9 cellular contexts compared by ENCODE assay signal in the genomic region with DNA sequence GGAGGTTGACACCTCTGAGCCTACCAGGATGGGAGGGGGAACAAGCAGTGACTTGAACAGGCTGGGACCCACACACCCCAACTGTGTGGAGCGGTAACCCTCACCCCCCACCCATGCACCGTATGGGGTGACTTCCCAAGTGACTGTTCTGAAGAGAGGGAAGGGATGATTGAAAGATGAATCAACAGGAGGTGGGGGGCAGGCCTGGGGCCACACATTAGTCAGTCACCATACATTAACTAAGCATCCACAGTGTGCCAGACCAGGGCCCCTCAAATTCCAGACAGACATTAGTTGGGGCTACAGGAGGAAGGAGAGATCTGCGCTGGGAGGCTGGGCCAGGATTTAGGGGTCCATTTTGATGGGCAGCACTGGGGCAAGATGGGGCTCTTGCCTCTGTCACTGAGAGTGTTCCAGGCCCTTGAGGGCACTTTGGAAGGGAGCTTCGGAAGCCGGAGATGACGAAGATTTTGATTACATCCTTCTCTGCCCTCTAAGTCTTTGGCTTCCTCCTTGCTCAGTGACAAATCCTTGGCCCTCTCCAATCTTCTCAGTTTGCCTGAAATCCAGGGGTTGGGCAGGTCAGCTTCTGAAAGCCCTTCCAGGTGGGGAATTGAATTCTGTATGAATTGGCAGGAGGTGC. TPM values are rescaled to one million over a fixed set of nuclear protein-coding genes. Genes with fewer than 3 reads are reported as not detected.
DNase-seq lines count a peak whose midpoint lies in the region; ATAC-seq, FAIRE-seq and TF ChIP-seq lines count a peak whose summit lies in the region.
"Had no signal": no experiment of that assay in that cellular context is flagged by ENCODE, and none has a peak within 500 bp of the region (broad histone marks: within the 10 kb centered on the region; RNA-seq: fewer than 3 reads in every experiment).

No MANE protein-coding gene starts in this region.

- BruUV-seq in OCI-LY7 (replicated peaks; lab: Mats Ljungman, UMichigan) (no TSS peak), endothelial cell of umbilical vein (replicated peaks; lab: Mats Ljungman, UMichigan) (no TSS peak)

- POLR2A ChIA-PET in OCI-LY7 (lab: Charles Lee) (interaction anchor here (0.6 kb wide), 1 partner anchor 213 kb away, joined by 3 read pairs; no protein-coding TSS in a partner anchor), endothelial cell of umbilical vein (lab: Charles Lee) (interaction anchor here (1.3 to 3.1 kb wide), 3 partner anchors 35 to 136 kb away, joined by 5 to 44 read pairs (median 9); a partner anchor contains a TSS)

- no peaks in the 10 kb centered on the region; the same call in 1 of the 2 replicates for H3K79me2 ChIP-seq in OCI-LY7 (ENCODE audit: insufficient read depth, low read depth, low read length)
- peaks cover 58% of the 10 kb centered on the region for H3K79me2 ChIP-seq in endothelial cell of umbilical vein (ENCODE audit: control insufficient read depth, insufficient read depth, low read length)

- intact Hi-C loops in OCI-LY7 (cut with micrococcal nuclease; ENCODE audit: unreplicated experiment) = loop anchor here (2.0 to 10.0 kb wide), 5 partner anchors 130 to 490 kb away; a partner anchor contains a TSS
- intact Hi-C loops in endothelial cell of umbilical vein (cut with micrococcal nuclease) = loop anchor here (1.0 kb wide), 3 partner anchors 36 to 447 kb away; a partner anchor contains a TSS
- intact Hi-C loops in pancreas (cut with DNase I) = no loop called here

- 17 to 23% methylated on average over 6 of the region's 6 CpGs for WGBS in pancreas, 2 donors

- peak overlapping the region; percentile 93 for H3K9ac ChIP-seq in endothelial cell of umbilical vein (replicated peaks; ENCODE audit: extremely low read depth, insufficient read depth, low read length)

- H4K20me1 ChIP-seq in OCI-LY7 (ENCODE audit: insufficient read depth, low read length) (no peaks in the 10 kb centered on the region), endothelial cell of umbilical vein (replicated peaks; ENCODE audit: control insufficient read depth, extremely low read depth, insufficient read depth, low read length) (no peaks in the 10 kb centered on the region)

- H2AFZ ChIP-seq in OCI-LY7 (ENCODE audit: low read length) = no peak overlapping the region
- no peak overlapping the region for H2AFZ ChIP-seq in endothelial cell of umbilical vein (ENCODE audit: low read depth, low read length)

- CTCF ChIA-PET in OCI-LY7 (lab: Charles Lee; ENCODE audit: unreplicated experiment) (no interaction called here), endothelial cell of umbilical vein (lab: Charles Lee) (interaction anchor here (0.6 to 5.9 kb wide), 24 partner anchors 11 to 415 kb away, joined by 3 to 150 read pairs (median 5); a partner anchor contains a TSS)

- no peaks in the 10 kb centered on the region for H3K36me3 ChIP-seq in OCI-LY7 (ENCODE audit: insufficient read depth, low read length)
- peaks cover 2 to 8% of the 10 kb centered on the region in 2 experiments for H3K36me3 ChIP-seq in endothelial cell of umbilical vein (ENCODE audit: control insufficient read depth in 2 of 2, extremely low read depth in 1 of 2, insufficient read depth in 2 of 2, low read length in 2 of 2)
- no peaks in the 10 kb centered on the region for H3K36me3 ChIP-seq in pancreas

- peaks cover 46% of the 10 kb centered on the region for H3K4me1 ChIP-seq in OCI-LY7 (ENCODE audit: insufficient read depth, low read length, poor library complexity, severe bottlenecking)
- peaks cover 33% of the 10 kb centered on the region for H3K4me1 ChIP-seq in endothelial cell of umbilical vein (ENCODE audit: control insufficient read depth, extremely low read depth, insufficient read depth, low read length)
- peaks cover 17 to 43% (median 38%) of the 10 kb centered on the region in 3 donors for H3K4me1 ChIP-seq in pancreas

- ATAC-seq in pancreas = no peak
- ATAC-seq in HG02610 (IDR thresholded peaks at IDR 0.05; ENCODE audit: unreplicated experiment) = no peak

- DNase-seq in EH (ENCODE audit: low read depth) (peak; percentile 73), OCI-LY7 (ENCODE audit: low spot score) (no peak), endothelial cell of umbilical vein (ENCODE audit: low read depth, low spot score) (peak; percentile 69), pancreas (peak in 2 of 6 donors; percentile 23 to 35), GM20000 (ENCODE audit: low spot score) (no peak), anterior cingulate cortex (lab: John Stamatoyannopoulos, UW) (no peak), NCI-H1092 (lab: John Stamatoyannopoulos, UW) (no peak)

- H3K27me3 ChIP-seq in endothelial cell of umbilical vein (ENCODE audit: control insufficient read depth in 2 of 2, insufficient read depth in 2 of 2, low read length in 2 of 2) (no peaks in the 10 kb centered on the region), pancreas (no peaks in the 10 kb centered on the region)

- H3K4me3 ChIP-seq in OCI-LY7 (ENCODE audit: low read depth, low read length, poor library complexity, severe bottlenecking) (peak overlapping the region; percentile 73), endothelial cell of umbilical vein (replicated peaks in 1 of 3; ENCODE audit: insufficient read depth in 1 of 3, low read depth in 1 of 3, low read length in 3 of 3) (peak overlapping the region; percentile 47 to 85 (median 65)), pancreas (peak overlapping the region; percentile 14 to 85 (median 64))

- H3K9me1 ChIP-seq in endothelial cell of umbilical vein (replicated peaks; ENCODE audit: control insufficient read depth, extremely low read depth, insufficient read depth, low read length) = no peaks in the 10 kb centered on the region

- H3K9me3 ChIP-seq in OCI-LY7 (ENCODE audit: low read length) (no peaks in the 10 kb centered on the region), endothelial cell of umbilical vein (replicated peaks; ENCODE audit: control insufficient read depth, insufficient read depth, low read length) (no peaks in the 10 kb centered on the region), pancreas (no peaks in the 10 kb centered on the region)

- TF ChIP-seq CTCF in OCI-LY7 (conservative IDR thresholded peaks at IDR 0.05; ENCODE audit: low read length) (no peak), endothelial cell of umbilical vein (IDR thresholded peaks at IDR 0.05; ENCODE audit: extremely low read depth in 1 of 2, insufficient read depth in 1 of 2, low read depth in 1 of 2, low read length in 2 of 2) (no peak), pancreas (IDR thresholded peaks at IDR 0.05) (no peak), GM20000 (IDR thresholded peaks at IDR 0.05; ENCODE audit: extremely low read depth, missing control alignments) (no peak)

- peak; percentile 96 for FAIRE-seq in endothelial cell of umbilical vein (lab: Jason Lieb, UNC)
- no peak for FAIRE-seq in pancreas (lab: Jason Lieb, UNC)

- dilution Hi-C loops in endothelial cell of umbilical vein (cut with MboI; ENCODE audit: extremely low pct_ligation_motif_present, low sequenced_read_pairs) = no loop called here

- no peaks in the 10 kb centered on the region for H3K9me2 ChIP-seq in OCI-LY7 (ENCODE audit: insufficient read depth, low read length)

- no peak for TF ChIP-seq POLR2A in endothelial cell of umbilical vein (IDR thresholded peaks at IDR 0.05; ENCODE audit: low read depth, low read length)

- no peak overlapping the region for H3K27ac ChIP-seq in OCI-LY7 (ENCODE audit: low read depth, low read length, poor library complexity, severe bottlenecking)
- peak overlapping the region; percentile 96 for H3K27ac ChIP-seq in endothelial cell of umbilical vein (ENCODE audit: insufficient read depth, low read depth, low read length)
- peak overlapping the region; percentile 84 to 94 (median 88) for H3K27ac ChIP-seq in pancreas

- H3K4me2 ChIP-seq in OCI-LY7 (ENCODE audit: low read length) (peak overlapping the region; percentile 95), endothelial cell of umbilical vein (ENCODE audit: insufficient read depth, low read length) (peak overlapping the region; percentile 74)

RNA-seq across cellular contexts. Expression of a gene that starts 1.0 kb away (rescaled TPM):
- total RNA-seq in OCI-LY7 (2014; rRNA removed; shearing (Covaris generic)) = 13.5 and 16.9 TPM in 2 replicates
- total RNA-seq in OCI-LY7 (2022) (35.4 and 50.8 TPM in 2 replicates), endothelial cell of umbilical vein (197 and 201 TPM in 2 replicates), pancreas (10 to 100 TPM; 25.5 to 51.2 (median 37.7) TPM)
- polyA plus RNA-seq in endothelial cell of umbilical vein (56.0 and 59.0 TPM in 2 replicates), pancreas (10 to 100 TPM; 68.1 to 77.4 TPM)
- polyA plus RNA-seq in endothelial cell of umbilical vein (2011; cell fraction: cytosol; rRNA removed) = 34.9 and 37.7 TPM in 2 replicates
- polyA plus RNA-seq in endothelial cell of umbilical vein (2011; cell fraction: nucleus; rRNA removed) = 164 and 190 TPM in 2 replicates
- 51.7 and 108 TPM in 2 replicates for polyA plus RNA-seq in endothelial cell of umbilical vein (2012)
- 37.2 and 45.0 TPM in 2 replicates for polyA minus RNA-seq in endothelial cell of umbilical vein
- polyA minus RNA-seq in endothelial cell of umbilical vein (2011; cell fraction: cytosol; rRNA and poly(A)+ RNA removed) = 7.0 TPM
- polyA minus RNA-seq in endothelial cell of umbilical vein (2011; cell fraction: nucleus; rRNA and poly(A)+ RNA removed) = 46.6 and 75.9 TPM in 2 replicates

RNA-seq across cellular contexts. Expression of a gene that starts 25.3 kb away (rescaled TPM):
- 1.4 TPM in 1 of 2 replicates, not detected in the other for total RNA-seq in OCI-LY7 (2014; rRNA removed; shearing (Covaris generic))
- total RNA-seq in OCI-LY7 (2022) = 0.55 and 1.8 TPM in 2 replicates
- 29.6 TPM in 2 replicates for total RNA-seq in endothelial cell of umbilical vein
- 87.1 and 132 TPM in 2 replicates for polyA plus RNA-seq in endothelial cell of umbilical vein
- 35.4 and 66.1 TPM in 2 replicates for polyA plus RNA-seq in endothelial cell of umbilical vein (2011; cell fraction: cytosol; rRNA removed)
- 27.3 and 31.4 TPM in 2 replicates for polyA plus RNA-seq in endothelial cell of umbilical vein (2011; cell fraction: nucleus; rRNA removed)
- 26.4 and 50.3 TPM in 2 replicates for polyA plus RNA-seq in endothelial cell of umbilical vein (2012)
- 12.0 and 16.9 TPM in 2 replicates for polyA minus RNA-seq in endothelial cell of umbilical vein
- polyA minus RNA-seq in endothelial cell of umbilical vein (2011; cell fraction: cytosol; rRNA and poly(A)+ RNA removed) = 1.4 TPM
- polyA minus RNA-seq in endothelial cell of umbilical vein (2011; cell fraction: nucleus; rRNA and poly(A)+ RNA removed) = 9.3 and 15.6 TPM in 2 replicates
- total RNA-seq in pancreas = 10 to 100 TPM; 46.1 to 62.4 (median 54.4) TPM
- 100 to 1,000 TPM; 118 TPM for polyA plus RNA-seq in pancreas

RNA-seq across cellular contexts. Expression of a gene that starts 40.7 kb away (rescaled TPM):
- total RNA-seq in OCI-LY7 (2014; rRNA removed; shearing (Covaris generic)) = not detected in 2 replicates
- total RNA-seq in OCI-LY7 (2022) (7.0 and 7.5 TPM in 2 replicates), endothelial cell of umbilical vein (0.49 and 0.65 TPM in 2 replicates), pancreas (10 to 100 TPM in 2 of 6 donors, 1 to 10 TPM in 4; 4.5 to 12.7 (median 8.2) TPM)
- polyA plus RNA-seq in endothelial cell of umbilical vein (0.43 and 0.59 TPM in 2 replicates), pancreas (10 to 100 TPM; 23.0 to 25.0 TPM)
- 0.25 and 0.45 TPM in 2 replicates for polyA plus RNA-seq in endothelial cell of umbilical vein (2011; cell fraction: cytosol; rRNA removed)
- 2.2 and 2.4 TPM in 2 replicates for polyA plus RNA-seq in endothelial cell of umbilical vein (2011; cell fraction: nucleus; rRNA removed)
- polyA plus RNA-seq in endothelial cell of umbilical vein (2012) = 0.32 and 0.44 TPM in 2 replicates
- 0.39 and 1.0 TPM in 2 replicates for polyA minus RNA-seq in endothelial cell of umbilical vein
- polyA minus RNA-seq in endothelial cell of umbilical vein (2011; cell fraction: cytosol; rRNA and poly(A)+ RNA removed) = 5.3 TPM
- polyA minus RNA-seq in endothelial cell of umbilical vein (2011; cell fraction: nucleus; rRNA and poly(A)+ RNA removed) = 0.53 and 0.58 TPM in 2 replicates
- total RNA-seq: T-helper 2 cell treated with Interferon-gamma antibody and Interleukin-4, amounts not matched to agents 100 ng/mL and 5 ng/mL, for 36 hours had no signal

RNA-seq across cellular contexts. Expression of a gene that starts 58.2 kb away (rescaled TPM):
- not detected in 2 replicates for total RNA-seq in OCI-LY7 (2014; rRNA removed; shearing (Covaris generic))
- total RNA-seq in OCI-LY7 (2022) = not detected in 2 replicates
- total RNA-seq in endothelial cell of umbilical vein = 0.75 and 1.0 TPM in 2 replicates
- polyA plus RNA-seq in endothelial cell of umbilical vein = 0.84 and 0.91 TPM in 2 replicates
- 0.50 and 0.55 TPM in 2 replicates for polyA plus RNA-seq in endothelial cell of umbilical vein (2011; cell fraction: cytosol; rRNA removed)
- polyA plus RNA-seq in endothelial cell of umbilical vein (2011; cell fraction: nucleus; rRNA removed) = 0.43 and 0.49 TPM in 2 replicates
- polyA plus RNA-seq in endothelial cell of umbilical vein (2012) = 0.16 and 0.25 TPM in 2 replicates
- 0.41 and 0.76 TPM in 2 replicates for polyA minus RNA-seq in endothelial cell of umbilical vein
- polyA minus RNA-seq in endothelial cell of umbilical vein (2011; cell fraction: cytosol; rRNA and poly(A)+ RNA removed) = not detected
- 0.14 and 0.29 TPM in 2 replicates for polyA minus RNA-seq in endothelial cell of umbilical vein (2011; cell fraction: nucleus; rRNA and poly(A)+ RNA removed)
- total RNA-seq in pancreas = not detected
- polyA plus RNA-seq in pancreas = under 1 TPM in 1 of 2 donors, not detected in 1; 0.02 TPM
- total RNA-seq: T-helper 2 cell treated with Interferon-gamma antibody and Interleukin-4, amounts not matched to agents 100 ng/mL and 5 ng/mL, for 36 hours had no signal

Comparison
In these comparisons a context has a peak if more than half of its experiments do, and no peak if none do; other contexts are left out.
1. DNase-seq: peak in EH (single experiment) and endothelial cell of umbilical vein (single experiment); none in OCI-LY7 (single experiment), GM20000 (single experiment), anterior cingulate cortex (0 of 58) and NCI-H1092 (single experiment).
2. RNA of a gene that starts 25.3 kb away (total RNA-seq): 46.1 to 62.4 TPM in pancreas and 29.6 TPM in endothelial cell of umbilical vein; 0.55 to 1.8 TPM in OCI-LY7; every median in the first group is over 10 times any median in the second.
3. intact Hi-C loops: an anchor here in OCI-LY7 (2.0 to 10.0 kb wide) and endothelial cell of umbilical vein (1.0 kb wide); none called in pancreas.
4. Peak in every context shown above with its lines, with median percentiles within 50 percentile points of each other: H3K4me3 ChIP-seq.